In the genomic region with DNA sequence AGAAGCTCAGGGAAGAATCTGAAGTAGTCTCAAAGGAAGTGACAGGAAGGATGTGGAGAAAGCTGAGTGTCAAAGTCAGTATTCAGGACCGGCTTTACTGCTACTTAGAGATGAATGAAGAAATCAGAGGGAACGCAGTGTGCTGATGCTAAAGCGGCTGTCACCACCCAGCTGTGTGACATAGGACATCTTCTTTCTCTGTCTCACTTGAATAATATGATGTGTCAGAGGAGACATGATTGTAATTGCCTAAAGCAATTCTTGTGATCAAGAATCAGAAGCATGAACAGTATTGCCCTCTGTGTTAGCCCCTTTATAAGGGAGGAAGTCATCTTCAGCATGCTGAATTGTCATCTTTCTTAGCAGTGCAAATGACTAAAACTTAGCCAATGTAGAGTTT, we compare ENCODE assay signal across 6 cellular contexts. TPM values are rescaled to one million over a fixed set of nuclear protein-coding genes. Genes with fewer than 3 reads are reported as not detected.
"Had no signal": no experiment of that assay in that cellular context is flagged by ENCODE, and none has a peak within 500 bp of the region (broad histone marks: within the 10 kb centered on the region; RNA-seq: fewer than 3 reads in every experiment).

No MANE protein-coding gene starts in this region.

RNA-seq across cellular contexts. Expression of a gene that starts 25.6 kb away (rescaled TPM):
- polyA plus RNA-seq: endothelial cell of umbilical vein, esophagus, fibroblast of lung, foreskin keratinocyte, heart left ventricle, heart right ventricle had no signal

RNA-seq across cellular contexts. Expression of a gene that starts 52.1 kb away (rescaled TPM):
- polyA plus RNA-seq: endothelial cell of umbilical vein, esophagus, fibroblast of lung, foreskin keratinocyte, heart left ventricle, heart right ventricle had no signal
